In genomic region chr12:128191380-128191779, GRCh38 we compare ENCODE assay signal across 28 cellular contexts.
"Had no signal": no experiment of that assay in that cellular context is flagged by ENCODE, and none has a peak within 500 bp of the region (broad histone marks: within the 10 kb centered on the region; RNA-seq: fewer than 3 reads in every experiment).

No MANE protein-coding gene starts in this region.

- ATAC-seq: activated CD4-positive, alpha-beta T cell treated with anti-CD3 and anti-CD28 coated beads for 36 hours; activated CD4-positive, CD25-positive, alpha-beta regulatory T cell treated with anti-CD3 and anti-CD28 coated beads, Interleukin-2, amount 50 U/mL, for 24 hours; activated CD8-positive, alpha-beta T cell treated with anti-CD3 and anti-CD28 coated beads, Interleukin-2, amount 10 ng/mL, durations not matched to agents 7 days and 5 days; Right ventricle myocardium inferior; WTC11 had no signal

- H3K4me2 ChIP-seq: PC-9 had no signal

- H3K27ac ChIP-seq: ascending aorta, cardiac muscle cell, PC-9, RWPE1, SK-N-MC had no signal

- H3K4me3 Mint-ChIP-seq: activated CD4-positive, alpha-beta T cell treated with anti-CD3 and anti-CD28 coated beads for 36 hours; activated CD4-positive, alpha-beta T cell treated with anti-CD3 and anti-CD28 coated beads, Interleukin-2, amount 10 ng/mL, durations not matched to agents 7 days and 5 days; activated CD8-positive, alpha-beta T cell treated with anti-CD3 and anti-CD28 coated beads, Interleukin-2, amount 10 ng/mL, durations not matched to agents 7 days and 5 days; activated naive CD4-positive, alpha-beta T cell treated with anti-CD3 and anti-CD28 coated beads, Interleukin-2, amount 50 U/mL, for 24 hours; activated naive CD8-positive, alpha-beta T cell treated with anti-CD3 and anti-CD28 coated beads, Interleukin-2, amount 10 ng/mL, durations not matched to agents 7 days and 5 days; activated T-cell treated with anti-CD3 and anti-CD28 coated beads, Interleukin-2, amount 50 U/mL, for 24 hours; central memory CD8-positive, alpha-beta T cell; WTC11 had no signal

- H3K27ac Mint-ChIP-seq: activated CD4-positive, alpha-beta T cell treated with anti-CD3 and anti-CD28 coated beads for 36 hours; activated CD4-positive, alpha-beta T cell treated with anti-CD3 and anti-CD28 coated beads, Interleukin-2, amount 10 ng/mL, durations not matched to agents 7 days and 5 days; activated CD8-positive, alpha-beta T cell treated with anti-CD3 and anti-CD28 coated beads, Interleukin-2, amount 10 ng/mL, durations not matched to agents 7 days and 5 days; activated naive CD4-positive, alpha-beta T cell treated with anti-CD3 and anti-CD28 coated beads, Interleukin-2, amount 50 U/mL, for 24 hours; activated naive CD8-positive, alpha-beta T cell treated with anti-CD3 and anti-CD28 coated beads, Interleukin-2, amount 10 ng/mL, durations not matched to agents 7 days and 5 days; activated T-cell treated with anti-CD3 and anti-CD28 coated beads, Interleukin-2, amount 50 U/mL, for 24 hours; activated T-helper 2 cell treated with anti-CD3 and anti-CD28 coated beads, Interferon-gamma antibody, Interleukin-2, Interleukin-4, amounts not matched to agents 10 μg/mL and 5 μg/mL and 100 μg/mL, durations not matched to agents 14 hours and 24 hours and 36 hours; WTC11 had no signal

- DNase-seq: activated CD4-positive, alpha-beta T cell treated with anti-CD3 and anti-CD28 coated beads for 36 hours; activated CD4-positive, alpha-beta T cell treated with anti-CD3 and anti-CD28 coated beads, Interleukin-2, amount 10 ng/mL, durations not matched to agents 7 days and 5 days; activated CD4-positive, alpha-beta T cell treated with anti-CD3 and anti-CD28 coated beads, Interleukin-2, amount 50 U/mL, for 48 hours; activated CD8-positive, alpha-beta T cell treated with anti-CD3 and anti-CD28 coated beads, Interleukin-2, amount 10 ng/mL, durations not matched to agents 7 days and 5 days; activated gamma-delta T cell; activated naive CD4-positive, alpha-beta T cell treated with Interleukin-2 at 50 U/mL for 16 hours; activated naive CD8-positive, alpha-beta T cell treated with anti-CD3 and anti-CD28 coated beads, Interleukin-2, amount 10 ng/mL, durations not matched to agents 7 days and 5 days; activated T-cell treated with anti-CD3 and anti-CD28 coated beads, Interleukin-2, amount 50 U/mL, for 24 hours; NCI-H1048; NCI-H1105 treated with DMSO at 0.1 percent for 48 hours; NCI-H1436; NCI-H1694; NCI-H2081 treated with DMSO at 0.1 percent for 48 hours; NCI-H226; NCI-H446 treated with DMSO at 0.1 percent for 48 hours; NK-92 treated with Interleukin-12 subunit alpha and Interleukin-12 subunit beta, amount 100 ng/mL, for 24 hours; PC-9; T1000 had no signal

- H2AFZ ChIP-seq: PC-9 had no signal

- H3K9me3 ChIP-seq: ascending aorta had no signal

- H3K4me1 ChIP-seq: ascending aorta had no signal

- H3K36me3 ChIP-seq: ascending aorta, cardiac muscle cell had no signal

- H3K4me3 ChIP-seq: cardiac muscle cell, PC-9, SK-N-MC had no signal

- H3K27me3 Mint-ChIP-seq: activated CD4-positive, alpha-beta T cell treated with anti-CD3 and anti-CD28 coated beads for 36 hours; activated CD4-positive, alpha-beta T cell treated with anti-CD3 and anti-CD28 coated beads, Interleukin-2, amount 10 ng/mL, durations not matched to agents 7 days and 5 days; activated naive CD4-positive, alpha-beta T cell treated with anti-CD3 and anti-CD28 coated beads, Interleukin-2, amount 50 U/mL, for 24 hours; activated naive CD8-positive, alpha-beta T cell treated with anti-CD3 and anti-CD28 coated beads, Interleukin-2, amount 10 ng/mL, durations not matched to agents 7 days and 5 days; activated T-cell treated with anti-CD3 and anti-CD28 coated beads, Interleukin-2, amount 50 U/mL, for 24 hours; central memory CD8-positive, alpha-beta T cell had no signal

- H3K27me3 ChIP-seq: ascending aorta, cardiac muscle cell had no signal

- H3K4me1 Mint-ChIP-seq: activated CD4-positive, alpha-beta T cell treated with anti-CD3 and anti-CD28 coated beads for 36 hours; activated CD4-positive, alpha-beta T cell treated with anti-CD3 and anti-CD28 coated beads, Interleukin-2, amount 10 ng/mL, durations not matched to agents 7 days and 5 days; activated naive CD4-positive, alpha-beta T cell treated with anti-CD3 and anti-CD28 coated beads, Interleukin-2, amount 50 U/mL, for 24 hours; activated naive CD8-positive, alpha-beta T cell treated with anti-CD3 and anti-CD28 coated beads, Interleukin-2, amount 10 ng/mL, durations not matched to agents 7 days and 5 days; central memory CD8-positive, alpha-beta T cell; WTC11 had no signal

- H3K36me3 Mint-ChIP-seq: activated naive CD4-positive, alpha-beta T cell treated with anti-CD3 and anti-CD28 coated beads, Interleukin-2, amount 50 U/mL, for 24 hours; activated naive CD8-positive, alpha-beta T cell treated with anti-CD3 and anti-CD28 coated beads, Interleukin-2, amount 10 ng/mL, durations not matched to agents 7 days and 5 days had no signal

- H3K9me3 Mint-ChIP-seq: activated naive CD4-positive, alpha-beta T cell treated with anti-CD3 and anti-CD28 coated beads, Interleukin-2, amount 50 U/mL, for 24 hours; central memory CD8-positive, alpha-beta T cell had no signal
